Comparison of ENCODE assay signal across 20 cellular contexts in the genomic region with DNA sequence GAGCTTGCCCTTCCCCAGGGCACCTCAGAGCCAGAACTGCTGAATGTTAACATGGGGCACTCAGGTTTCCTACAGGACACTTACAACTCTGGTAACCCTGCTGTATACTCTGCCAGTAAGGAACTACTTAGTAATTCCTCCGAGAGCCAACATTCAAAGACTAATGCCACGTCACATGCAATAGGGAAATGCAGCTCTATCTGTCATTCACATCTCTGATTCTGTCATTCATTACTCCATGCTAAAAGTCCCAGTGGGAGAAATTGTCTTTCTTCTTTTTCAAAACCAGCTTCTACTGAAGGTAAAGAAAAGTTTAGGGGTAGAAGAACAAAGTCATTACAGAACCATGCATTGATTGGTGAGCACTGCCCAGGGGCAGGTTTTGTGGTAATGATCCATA.
"Had no signal": no experiment of that assay in that cellular context is flagged by ENCODE, and none has a peak within 500 bp of the region (broad histone marks: within the 10 kb centered on the region; RNA-seq: fewer than 3 reads in every experiment).

No MANE protein-coding gene starts in this region.

- H3K9me3 ChIP-seq: SK-N-SH had no signal

- H3K9me2 ChIP-seq: SK-N-SH had no signal

- DNase-seq: Kasumi-1, MM.1S, NCI-H1092 treated with DMSO at 0.1 percent for 48 hours, NCI-H1436, NCI-H187, NCI-H2029, NCI-H2081 treated with DMSO at 0.1 percent for 48 hours, NCI-H2171, NCI-H226, NCI-H446, NCI-H510A, NCI-H524 treated with DMSO at 0.1 percent for 48 hours, NCI-H69, NCI-H774, RPMI8226, SHP77, SK-N-SH had no signal

- ATAC-seq: K562 had no signal

- H3K27ac Mint-ChIP-seq: IgD-negative memory B cell had no signal

- H3K9ac ChIP-seq: KMS-11, SK-N-SH had no signal

- H3K27ac ChIP-seq: KMS-11 had no signal

- H3K9me3 Mint-ChIP-seq: IgD-negative memory B cell had no signal

- H3K4me3 ChIP-seq: K562 had no signal

- H3K4me3 Mint-ChIP-seq: IgD-negative memory B cell had no signal

- H3K4me2 ChIP-seq: KMS-11, SK-N-SH had no signal
